Comparison of ENCODE assay signal across 28 cellular contexts in genomic region chr6:167660944-167661343, GRCh38.
A peak's percentile ranks its signal among the peaks of the same experiment; 100 is the strongest.
DNase-seq lines count a peak whose midpoint lies in the region; ATAC-seq and TF ChIP-seq lines count a peak whose summit lies in the region.
"Had no signal": no experiment of that assay in that cellular context is flagged by ENCODE, and none has a peak within 500 bp of the region (broad histone marks: within the 10 kb centered on the region; RNA-seq: fewer than 3 reads in every experiment).

No MANE protein-coding gene starts in this region.

- peaks cover 13% of the 10 kb centered on the region for H3K4me1 ChIP-seq in body of pancreas
- peaks cover 0 to 6% of the 10 kb centered on the region in 2 donors for H3K4me1 ChIP-seq in uterus
- H3K4me1 ChIP-seq: breast epithelium had no signal

- peaks cover 44% of the 10 kb centered on the region for H3K4me1 Mint-ChIP-seq in nephron
- H3K4me1 Mint-ChIP-seq: IgD-negative memory B cell; stimulated activated effector memory CD8-positive, alpha-beta T cell treated with anti-CD3 and anti-CD28 coated beads, Interleukin-12 subunit alpha, Interleukin-12 subunit beta, amount 100 ng/mL, for 72 hours had no signal

- no peaks in the 10 kb centered on the region for H3K27me3 ChIP-seq in body of pancreas
- H3K27me3 ChIP-seq in uterus: no peaks in the 10 kb centered on the region
- H3K27me3 ChIP-seq: BLaER1, breast epithelium had no signal

- peak overlapping the region in 2 of 3 experiments; percentile 98 to 100 for H3K27ac Mint-ChIP-seq in nephron
- H3K27ac Mint-ChIP-seq: activated T-helper 2 cell treated with anti-CD3 and anti-CD28 coated beads, Interferon-gamma antibody, Interleukin-2, Interleukin-4, amounts not matched to agents 10 μg/mL and 5 μg/mL and 100 μg/mL, durations not matched to agents 14 hours and 24 hours and 36 hours; naive thymus-derived CD8-positive, alpha-beta T cell; stimulated activated effector memory CD8-positive, alpha-beta T cell treated with anti-CD3 and anti-CD28 coated beads, Interleukin-12 subunit alpha, Interleukin-12 subunit beta, amount 100 ng/mL, for 72 hours had no signal

- H3K27ac ChIP-seq in body of pancreas: peak overlapping the region in 2 of 4 donors; percentile 4 to 39
- peak overlapping the region; percentile 25 to 64 for H3K27ac ChIP-seq in uterus
- H3K27ac ChIP-seq in caudate nucleus (ENCODE audit: low read depth, low read length): no peak overlapping the region
- H3K27ac ChIP-seq: BLaER1, breast epithelium, PC-9 had no signal

- 55 to 58% methylated on average over 7 to 8 of the region's 8 CpGs for whole genome bisulfite sequencing in body of pancreas, 2 donors

- TF ChIP-seq POLR2A in body of pancreas (IDR thresholded peaks at IDR 0.05) (no peak), uterus (IDR thresholded peaks at IDR 0.05) (no peak)

- intact Hi-C loops in body of pancreas (cut with DNase I) (no loop called here), uterus (cut with DNase I; ENCODE audit: low total_unique reads) (no loop called here)

- H3K4me3 Mint-ChIP-seq in nephron: no peak overlapping the region
- H3K4me3 Mint-ChIP-seq: IgD-negative memory B cell; naive thymus-derived CD8-positive, alpha-beta T cell; stimulated activated effector memory CD8-positive, alpha-beta T cell treated with anti-CD3 and anti-CD28 coated beads, Interleukin-12 subunit alpha, Interleukin-12 subunit beta, amount 100 ng/mL, for 72 hours had no signal

- no peak overlapping the region for H3K4me3 ChIP-seq in body of pancreas
- H3K4me3 ChIP-seq in uterus: no peak overlapping the region
- H3K4me3 ChIP-seq: BLaER1, breast epithelium, HAP-1, PC-9 had no signal

- no peaks in the 10 kb centered on the region for H3K36me3 Mint-ChIP-seq in nephron (ENCODE audit: low read depth)
- H3K36me3 Mint-ChIP-seq: IgD-negative memory B cell; naive thymus-derived CD8-positive, alpha-beta T cell; stimulated activated effector memory CD8-positive, alpha-beta T cell treated with anti-CD3 and anti-CD28 coated beads, Interleukin-12 subunit alpha, Interleukin-12 subunit beta, amount 100 ng/mL, for 72 hours had no signal

- H3K36me3 ChIP-seq in body of pancreas (replicated peaks in 1 of 2; ENCODE audit: insufficient read depth in 1 of 2, low read depth in 2 of 2): no peaks in the 10 kb centered on the region
- no peaks in the 10 kb centered on the region for H3K36me3 ChIP-seq in uterus
- H3K36me3 ChIP-seq: BLaER1, breast epithelium, HAP-1 had no signal

- H3K9me3 ChIP-seq in body of pancreas: no peaks in the 10 kb centered on the region
- no peaks in the 10 kb centered on the region for H3K9me3 ChIP-seq in uterus
- H3K9me3 ChIP-seq: BLaER1, breast epithelium, Caco-2, HAP-1 had no signal

- no peaks in the 10 kb centered on the region for H3K9me3 Mint-ChIP-seq in nephron
- H3K9me3 Mint-ChIP-seq: activated T-helper 2 cell treated with anti-CD3 and anti-CD28 coated beads, Interferon-gamma antibody, Interleukin-2, Interleukin-4, amounts not matched to agents 10 μg/mL and 5 μg/mL and 100 μg/mL, durations not matched to agents 14 hours and 24 hours and 36 hours; IgD-negative memory B cell; naive thymus-derived CD8-positive, alpha-beta T cell; stimulated activated effector memory CD8-positive, alpha-beta T cell treated with anti-CD3 and anti-CD28 coated beads, Interleukin-12 subunit alpha, Interleukin-12 subunit beta, amount 100 ng/mL, for 72 hours had no signal

- no peak for DNase-seq in body of pancreas
- DNase-seq in kidney glomerular epithelial cell (lab: John Stamatoyannopoulos, UW): peak; percentile 35
- no peak for DNase-seq in uterus
- DNase-seq in stimulated activated CD8-positive, alpha-beta memory T cell treated with anti-CD3 and anti-CD28 coated beads, Interleukin-4, amount 100 ng/mL, for 48 hours: no peak
- no peak for DNase-seq in nucleus accumbens (lab: John Stamatoyannopoulos, UW)
- no peak for DNase-seq in caudate nucleus (lab: John Stamatoyannopoulos, UW)
- DNase-seq: activated CD4-positive, alpha-beta T cell treated with anti-CD3 and anti-CD28 coated beads for 48 hours; activated CD8-positive, alpha-beta memory T cell treated with anti-CD3 and anti-CD28 coated beads for 24 hours; activated naive CD4-positive, alpha-beta T cell treated with anti-CD3 and anti-CD28 coated beads, Interleukin-2, amount 50 U/mL, for 16 hours; activated T-cell treated with anti-CD3 and anti-CD28 coated beads for 4 hours; Caco-2; naive thymus-derived CD8-positive, alpha-beta T cell; NCI-H146; NCI-H2107; NCI-H345; NCI-H69; PC-9; stimulated activated CD4-positive, alpha-beta T cell treated with anti-CD3 and anti-CD28 coated beads, Interleukin-12 subunit alpha, Interleukin-12 subunit beta, amount 100 ng/mL, for 4 hours; stimulated activated CD4-positive, alpha-beta T cell treated with anti-CD3 and anti-CD28 coated beads, Interleukin-4, amount 100 ng/mL, for 24 hours; SW 1271; trophoblast cell had no signal

- peak; percentile 10 for ATAC-seq in body of pancreas
- ATAC-seq: naive thymus-derived CD8-positive, alpha-beta T cell; stimulated activated effector memory CD8-positive, alpha-beta T cell treated with anti-CD3 and anti-CD28 coated beads, Interleukin-12 subunit alpha, Interleukin-12 subunit beta, amount 100 ng/mL, for 72 hours had no signal

- peaks cover 3% of the 10 kb centered on the region for H3K27me3 Mint-ChIP-seq in nephron (ENCODE audit: low read depth)

- TF ChIP-seq CTCF in body of pancreas (IDR thresholded peaks at IDR 0.05) (no peak), nephron (IDR thresholded peaks at IDR 0.05; ENCODE audit: unreplicated experiment in 3 of 3) (no peak), uterus (IDR thresholded peaks at IDR 0.05) (no peak)
